29 cellular contexts compared by ENCODE assay signal in the genomic region with DNA sequence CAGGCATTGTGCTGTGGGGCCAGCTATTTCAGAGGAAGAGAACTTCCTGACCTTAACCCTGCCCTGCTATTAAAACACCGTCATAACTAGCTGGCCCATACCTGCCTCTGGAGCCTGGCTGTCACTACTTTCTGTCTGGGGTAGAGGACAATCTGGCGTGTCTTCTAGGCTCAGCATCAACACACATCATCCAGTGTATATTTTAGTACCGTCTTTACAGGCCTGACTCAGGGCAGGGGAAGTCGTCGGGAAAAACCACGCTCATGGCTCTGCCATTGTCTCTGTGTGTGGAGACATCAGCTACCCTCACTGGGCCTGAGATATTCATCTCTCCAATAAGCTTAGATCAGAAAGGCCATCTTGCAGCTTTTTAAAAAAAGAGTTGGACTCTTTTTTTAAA.
DNase-seq lines count a peak whose midpoint lies in the region; ATAC-seq and TF ChIP-seq lines count a peak whose summit lies in the region.
"Had no signal": no experiment of that assay in that cellular context is flagged by ENCODE, and none has a peak within 500 bp of the region (broad histone marks: within the 10 kb centered on the region; RNA-seq: fewer than 3 reads in every experiment).

No MANE protein-coding gene starts in this region.

- no peak overlapping the region for H3K4me3 ChIP-seq in BLaER1 treated with 17β-estradiol and CSF1 and Interleukin-3, amounts not matched to agents 10 nM and 100 nM
- H3K4me3 ChIP-seq in hepatocyte: no peak overlapping the region
- H3K4me3 ChIP-seq: body of pancreas, dorsolateral prefrontal cortex, gastrocnemius medialis, ovary, PC-9, smooth muscle cell, testis had no signal

- no peak overlapping the region for H3K9ac ChIP-seq in BLaER1 treated with 17β-estradiol and CSF1 and Interleukin-3, amounts not matched to agents 10 nM and 100 nM

- peaks cover 51% of the 10 kb centered on the region for H3K4me1 Mint-ChIP-seq in T-helper 17 cell
- H3K4me1 Mint-ChIP-seq in natural killer cell treated with Interleukin-12 subunit alpha and Interleukin-12 subunit beta and Interleukin-15 and Interleukin-18, amount 100 ng/mL, for 72 hours (ENCODE audit: low read depth in 2 of 2): peaks cover 75 to 88% of the 10 kb centered on the region in 2 donors

- peaks cover 25 to 83% (median 72%) of the 10 kb centered on the region in 10 experiments for H3K4me1 ChIP-seq in BLaER1 treated with 17β-estradiol and CSF1 and Interleukin-3, amounts not matched to agents 10 nM and 100 nM
- H3K4me1 ChIP-seq in hepatocyte (ENCODE audit: insufficient read depth) (no peaks in the 10 kb centered on the region), foreskin keratinocyte (no peaks in the 10 kb centered on the region)
- H3K4me1 ChIP-seq: body of pancreas, gastrocnemius medialis, testis had no signal

- H3K27me3 Mint-ChIP-seq in T-helper 17 cell: no peaks in the 10 kb centered on the region
- no peaks in the 10 kb centered on the region for H3K27me3 Mint-ChIP-seq in natural killer cell treated with Interleukin-12 subunit alpha and Interleukin-12 subunit beta and Interleukin-15 and Interleukin-18, amount 100 ng/mL, for 72 hours
- H3K27me3 Mint-ChIP-seq: activated CD4-positive, alpha-beta T cell treated with anti-CD3 and anti-CD28 coated beads, Interleukin-2, amount 10 ng/mL, durations not matched to agents 24 days and 14 days; stimulated activated naive CD8-positive, alpha-beta T cell treated with anti-CD3 and anti-CD28 coated beads, Interleukin-15, Interleukin-2, amounts not matched to agents 100 ng/mL and 50 ng/mL, for 24 hours had no signal

- 76% methylated on average over 6 of the region's 6 CpGs for WGBS in hepatocyte (ENCODE audit: low lambda C conversion rate, missing lambda C conversion rate)

- no peak for ATAC-seq in T-helper 17 cell
- no peak for ATAC-seq in natural killer cell treated with Interleukin-12 subunit alpha and Interleukin-12 subunit beta and Interleukin-15 and Interleukin-18, amount 100 ng/mL, for 72 hours
- ATAC-seq in foreskin keratinocyte: no peak
- ATAC-seq: body of pancreas, gastrocnemius medialis had no signal

- peak overlapping the region in 8 of 11 experiments; percentile 13 to 98 (median 54); a peak in 14 of 22 replicates for H3K4me2 ChIP-seq in BLaER1 treated with 17β-estradiol and CSF1 and Interleukin-3, amounts not matched to agents 10 nM and 100 nM
- H3K4me2 ChIP-seq in hepatocyte: no peak overlapping the region
- H3K4me2 ChIP-seq: PC-9, smooth muscle cell had no signal

- no peaks in the 10 kb centered on the region for H3K36me3 Mint-ChIP-seq in T-helper 17 cell (ENCODE audit: low read depth)
- H3K36me3 Mint-ChIP-seq in natural killer cell treated with Interleukin-12 subunit alpha and Interleukin-12 subunit beta and Interleukin-15 and Interleukin-18, amount 100 ng/mL, for 72 hours: no peaks in the 10 kb centered on the region

- H3K36me3 ChIP-seq in BLaER1 treated with 17β-estradiol and CSF1 and Interleukin-3, amounts not matched to agents 10 nM and 100 nM: no peaks in the 10 kb centered on the region
- no peaks in the 10 kb centered on the region for H3K36me3 ChIP-seq in hepatocyte (replicated peaks; ENCODE audit: insufficient read depth, low read depth)
- H3K36me3 ChIP-seq: gastrocnemius medialis, ovary had no signal

- no peaks in the 10 kb centered on the region for H3K9me3 Mint-ChIP-seq in natural killer cell treated with Interleukin-12 subunit alpha and Interleukin-12 subunit beta and Interleukin-15 and Interleukin-18, amount 100 ng/mL, for 72 hours
- H3K9me3 Mint-ChIP-seq: activated CD4-positive, alpha-beta T cell treated with anti-CD3 and anti-CD28 coated beads, Interleukin-2, amount 10 ng/mL, durations not matched to agents 24 days and 14 days; activated naive CD4-positive, alpha-beta T cell treated with anti-CD3 and anti-CD28 coated beads for 36 hours; stimulated activated naive CD8-positive, alpha-beta T cell treated with anti-CD3 and anti-CD28 coated beads, Interleukin-15, Interleukin-2, amounts not matched to agents 100 ng/mL and 50 ng/mL, for 24 hours had no signal

- H3K9me3 ChIP-seq in BLaER1 treated with 17β-estradiol and CSF1 and Interleukin-3, amounts not matched to agents 10 nM and 100 nM (replicated peaks in 1 of 11): no peaks in the 10 kb centered on the region
- H3K9me3 ChIP-seq in T-helper 17 cell (ENCODE audit: control insufficient read depth, low read length, poor library complexity, severe bottlenecking): no peaks in the 10 kb centered on the region
- no peaks in the 10 kb centered on the region for H3K9me3 ChIP-seq in hepatocyte (ENCODE audit: low read depth)
- H3K9me3 ChIP-seq: body of pancreas, gastrocnemius medialis, ovary, testis had no signal

- H3K27me3 ChIP-seq in BLaER1 treated with 17β-estradiol and CSF1 and Interleukin-3, amounts not matched to agents 10 nM and 100 nM: peaks cover 0 to 50% (median 3%) of the 10 kb centered on the region in 11 experiments; a peak in 8 of 22 replicates
- H3K27me3 ChIP-seq in hepatocyte: no peaks in the 10 kb centered on the region
- H3K27me3 ChIP-seq in foreskin keratinocyte: peaks cover 25% of the 10 kb centered on the region
- H3K27me3 ChIP-seq: body of pancreas, dorsolateral prefrontal cortex, gastrocnemius medialis, ovary, testis had no signal

- H3K4me3 Mint-ChIP-seq in T-helper 17 cell: peak overlapping the region; percentile 31
- H3K4me3 Mint-ChIP-seq in natural killer cell treated with Interleukin-12 subunit alpha and Interleukin-12 subunit beta and Interleukin-15 and Interleukin-18, amount 100 ng/mL, for 72 hours: peak overlapping the region; percentile 65
- H3K4me3 Mint-ChIP-seq: activated CD4-positive, alpha-beta T cell treated with anti-CD3 and anti-CD28 coated beads, Interleukin-2, amount 10 ng/mL, durations not matched to agents 24 days and 14 days; activated naive CD4-positive, alpha-beta T cell treated with anti-CD3 and anti-CD28 coated beads for 36 hours; stimulated activated naive CD8-positive, alpha-beta T cell treated with anti-CD3 and anti-CD28 coated beads, Interleukin-15, Interleukin-2, amounts not matched to agents 100 ng/mL and 50 ng/mL, for 24 hours had no signal

- peak; percentile 39 for DNase-seq in ELR (ENCODE audit: low read depth)
- no peak for DNase-seq in T-helper 17 cell
- no peak for DNase-seq in natural killer cell treated with Interleukin-12 subunit alpha and Interleukin-12 subunit beta and Interleukin-15 and Interleukin-18, amount 100 ng/mL, for 72 hours (ENCODE audit: low spot score)
- DNase-seq in hepatocyte (ENCODE audit: low spot score): no peak
- DNase-seq in GF-D8 (lab: John Stamatoyannopoulos, UW): no peak
- DNase-seq in foreskin keratinocyte: no peak
- DNase-seq: activated CD4-positive, alpha-beta T cell treated with anti-CD3 and anti-CD28 coated beads, Interleukin-2, amount 10 ng/mL, durations not matched to agents 24 days and 14 days; activated naive CD4-positive, alpha-beta T cell treated with anti-CD3 and anti-CD28 coated beads for 36 hours; activated T-cell treated with anti-CD3 and anti-CD28 coated beads, Interleukin-2, amount 50 U/mL, for 48 hours; AML-193; body of pancreas; DMS153; dorsolateral prefrontal cortex; gastrocnemius medialis; HCEC 1CT; hypothalamus; Karpas-422; mammary epithelial cell; NCI-H1417; NCI-H2029; NCI-H524 treated with DMSO at 0.1 percent for 48 hours; ovary; PC-9; SHP77; stimulated activated CD4-positive, alpha-beta T cell treated with anti-CD3 and anti-CD28 coated beads, Interleukin-1b, Interleukin-23, amount 100 ng/mL, for 48 hours; testis had no signal

- no peaks in the 10 kb centered on the region for H3K79me2 ChIP-seq in hepatocyte

- peak overlapping the region; percentile 88 for H3K27ac Mint-ChIP-seq in T-helper 17 cell
- peak overlapping the region; percentile 78 to 86 for H3K27ac Mint-ChIP-seq in natural killer cell treated with Interleukin-12 subunit alpha and Interleukin-12 subunit beta and Interleukin-15 and Interleukin-18, amount 100 ng/mL, for 72 hours
- H3K27ac Mint-ChIP-seq: activated CD4-positive, alpha-beta T cell treated with anti-CD3 and anti-CD28 coated beads, Interleukin-2, amount 10 ng/mL, durations not matched to agents 24 days and 14 days; activated naive CD4-positive, alpha-beta T cell treated with anti-CD3 and anti-CD28 coated beads for 36 hours had no signal

- TF ChIP-seq CTCF in hepatocyte (IDR thresholded peaks at IDR 0.05; ENCODE audit: poor library complexity) (no peak), foreskin keratinocyte (conservative IDR thresholded peaks at IDR 0.05) (no peak)

- H3K9me2 ChIP-seq in hepatocyte (replicated peaks; ENCODE audit: insufficient read depth): no peaks in the 10 kb centered on the region

- H2AFZ ChIP-seq in hepatocyte: no peak overlapping the region
- H2AFZ ChIP-seq: PC-9 had no signal

- no peaks in the 10 kb centered on the region; a peak in 1 of 22 replicates for H4K20me1 ChIP-seq in BLaER1 treated with 17β-estradiol and CSF1 and Interleukin-3, amounts not matched to agents 10 nM and 100 nM
- no peaks in the 10 kb centered on the region for H4K20me1 ChIP-seq in hepatocyte (ENCODE audit: insufficient read depth, poor library complexity, severe bottlenecking)

- H3K27ac ChIP-seq in BLaER1 treated with 17β-estradiol and CSF1 and Interleukin-3, amounts not matched to agents 10 nM and 100 nM: no peak overlapping the region
- H3K27ac ChIP-seq in hepatocyte (no peak overlapping the region), foreskin keratinocyte (no peak overlapping the region)
- H3K27ac ChIP-seq: body of pancreas, dorsolateral prefrontal cortex, gastrocnemius medialis, ovary, PC-9, testis had no signal
